Comparison of ENCODE assay signal across 10 cellular contexts in the genomic region with DNA sequence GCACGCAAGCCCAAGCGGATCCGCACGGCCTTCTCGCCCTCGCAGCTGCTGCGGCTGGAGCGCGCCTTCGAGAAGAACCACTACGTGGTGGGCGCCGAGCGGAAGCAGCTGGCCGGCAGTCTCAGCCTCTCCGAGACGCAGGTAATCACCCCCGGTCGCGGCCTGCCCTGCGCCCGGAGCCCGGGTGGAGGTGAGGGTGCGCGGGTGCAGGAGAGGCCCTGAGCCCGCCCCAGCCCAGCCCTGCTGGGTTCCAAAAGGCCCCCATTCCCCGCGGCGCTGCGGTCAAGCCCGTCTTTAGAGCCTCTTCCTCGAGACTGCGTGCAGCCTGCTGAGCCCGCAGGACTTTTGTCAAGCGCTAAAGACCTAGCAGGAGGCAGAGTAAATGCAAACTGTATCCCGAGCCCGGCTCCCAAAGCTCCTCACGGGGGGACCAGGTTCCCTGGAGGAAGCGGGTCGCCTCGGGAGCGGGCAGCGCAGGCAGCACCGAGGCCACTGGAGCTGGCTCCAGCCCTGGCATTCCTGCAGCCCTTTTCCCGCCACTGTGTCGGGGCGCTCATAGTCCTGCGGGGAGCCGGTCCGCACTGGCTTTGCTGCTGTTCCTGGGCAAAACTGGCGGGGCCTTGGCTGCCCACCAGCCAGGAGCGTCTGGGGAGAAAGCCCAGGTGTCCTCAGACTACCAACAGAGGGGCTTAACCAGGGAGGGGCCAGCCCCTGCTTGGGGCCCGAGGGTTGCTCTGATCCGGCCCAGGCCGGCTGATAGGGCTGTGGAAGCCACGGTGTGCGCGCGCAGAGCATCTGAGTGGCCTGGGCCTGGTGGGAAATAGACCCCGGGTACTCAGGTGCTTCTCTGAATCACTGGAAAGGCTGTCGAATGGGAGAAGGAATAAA. TPM values are rescaled to one million over a fixed set of nuclear protein-coding genes. Genes with fewer than 3 reads are reported as not detected.
A peak's percentile ranks its signal among the peaks of the same experiment; 100 is the strongest.
DNase-seq lines count a peak whose midpoint lies in the region; ATAC-seq and TF ChIP-seq lines count a peak whose summit lies in the region.
"Had no signal": no experiment of that assay in that cellular context is flagged by ENCODE, and none has a peak within 500 bp of the region (broad histone marks: within the 10 kb centered on the region; RNA-seq: fewer than 3 reads in every experiment).

No MANE protein-coding gene starts in this region.

- no peaks in the 10 kb centered on the region for H3K36me3 ChIP-seq in spleen
- H3K36me3 ChIP-seq: cardiac muscle cell had no signal

- peaks cover 4 to 100% (median 94%) of the 10 kb centered on the region in 7 donors for H3K27me3 ChIP-seq in spleen (replicated peaks in 1 of 7)

- H3K27ac Mint-ChIP-seq in glutamatergic neuron (ENCODE audit: unreplicated experiment) = no peak overlapping the region

- ATAC-seq in HG03432 (IDR thresholded peaks at IDR 0.05; ENCODE audit: unreplicated experiment) (peak; percentile 56), GM21360 (IDR thresholded peaks at IDR 0.05; ENCODE audit: unreplicated experiment) (no peak)

- DNase-seq in NCI-H748 (lab: John Stamatoyannopoulos, UW; ENCODE audit: unreplicated experiment) (peak; percentile 22), NCI-H748 treated with DMSO at 0.1 percent for 48 hours (lab: John Stamatoyannopoulos, UW) (no peak), glutamatergic neuron (peak; percentile 46), spleen (peak; percentile 75), RPMI8226 (no peak), NCI-H524 treated with DMSO at 0.1 percent for 48 hours (lab: John Stamatoyannopoulos, UW) (no peak)
- DNase-seq: NCI-H1092 treated with DMSO at 0.1 percent for 48 hours had no signal

- H3K4me3 Mint-ChIP-seq in glutamatergic neuron (ENCODE audit: unreplicated experiment) = no peak overlapping the region

- no peaks in the 10 kb centered on the region for H3K9me3 ChIP-seq in spleen

- TF ChIP-seq CTCF in glutamatergic neuron (IDR thresholded peaks at IDR 0.05; ENCODE audit: partially characterized antibody, unreplicated experiment) (no peak), spleen (IDR thresholded peaks at IDR 0.05 in 8 of 11, conservative IDR thresholded peaks at IDR 0.05 in 3 of 11) (no peak)

- peak overlapping the region in 3 of 8 donors; percentile 8 to 41 (median 10) for H3K4me3 ChIP-seq in spleen
- H3K4me3 ChIP-seq: cardiac muscle cell had no signal

- H3K27me3 Mint-ChIP-seq in glutamatergic neuron (ENCODE audit: unreplicated experiment) = peaks cover 28% of the 10 kb centered on the region

- H3K27ac ChIP-seq in spleen = no peak overlapping the region
- H3K27ac ChIP-seq: cardiac muscle cell had no signal

- peaks cover 20 to 40% (median 32%) of the 10 kb centered on the region in 6 donors for H3K4me1 ChIP-seq in spleen

- intact Hi-C loops in spleen (cut with DNase I; ENCODE audit: low total_unique reads) = no loop called here

- 2 to 7% (median 5%) methylated on average over 26 to 61 of the region's 61 CpGs for WGBS in spleen, 5 donors

- no peaks in the 10 kb centered on the region for H3K4me1 Mint-ChIP-seq in glutamatergic neuron (ENCODE audit: low read depth, unreplicated experiment)

- H3K9me3 Mint-ChIP-seq in glutamatergic neuron (ENCODE audit: unreplicated experiment) = peaks cover 8% of the 10 kb centered on the region

- no peaks in the 10 kb centered on the region for H3K36me3 Mint-ChIP-seq in glutamatergic neuron (ENCODE audit: unreplicated experiment)

- no peak for TF ChIP-seq POLR2A in spleen (IDR thresholded peaks at IDR 0.05)

RNA-seq across cellular contexts. Expression of gene EMX1, which starts 7.3 kb away (rescaled TPM):
- 0.54 TPM for total RNA-seq in glutamatergic neuron (ENCODE audit: unreplicated experiment)
- not detected for total RNA-seq in spleen
- not detected for polyA plus RNA-seq in spleen
- polyA plus RNA-seq: cardiac muscle cell had no signal

RNA-seq across cellular contexts. Expression of gene SPR, which starts 37.4 kb away (rescaled TPM):
- total RNA-seq in glutamatergic neuron (ENCODE audit: unreplicated experiment) (1.7 TPM), spleen (10 to 100 TPM in 3 of 7 donors, 1 to 10 TPM in 4; 8.4 to 22.6 (median 9.6) TPM)
- polyA plus RNA-seq in spleen = 10 to 100 TPM in 2 of 3 donors, 1 to 10 TPM in 1; 3.9 to 12.1 (median 10.0) TPM

Comparison
In these comparisons a context has a peak if more than half of its experiments do, and no peak if none do; other contexts are left out.
1. DNase-seq: peak in NCI-H748 (single experiment), glutamatergic neuron (single experiment) and spleen (single experiment); none in NCI-H748 treated with DMSO at 0.1 percent for 48 hours (single experiment), RPMI8226 (single experiment) and NCI-H524 treated with DMSO at 0.1 percent for 48 hours (single experiment).